ENCODE assay signal across 8 cellular contexts in the genomic region with DNA sequence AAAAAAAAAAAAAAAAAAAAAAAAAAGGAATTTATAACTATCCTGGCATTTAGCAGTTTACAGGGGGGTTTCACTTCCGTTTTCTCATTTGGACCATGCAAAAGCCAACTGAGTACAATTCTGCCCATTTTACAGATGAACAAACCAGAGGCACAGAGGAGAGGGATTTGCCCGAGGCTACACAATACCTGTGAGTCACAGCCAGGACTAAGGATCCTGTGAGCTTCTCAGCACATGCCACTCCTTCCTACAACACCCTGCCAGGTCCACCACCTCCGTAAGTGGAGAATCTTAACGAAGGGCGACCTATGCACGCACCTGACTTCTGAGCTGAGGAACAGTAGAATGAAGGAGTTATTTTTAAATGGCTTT.
DNase-seq lines count a peak whose midpoint lies in the region; TF ChIP-seq lines count a peak whose summit lies in the region.

No MANE protein-coding gene starts in this region.

- H3K4me3 Mint-ChIP-seq in CD4-positive, alpha-beta memory T cell, result peak overlapping the region; percentile 66 to 83 (median 81)

- peaks cover 9 to 15% (median 12%) of the 10 kb centered on the region in 4 donors for H3K4me1 Mint-ChIP-seq in CD4-positive, alpha-beta memory T cell

- no peak for DNase-seq in CD4-positive, alpha-beta memory T cell
- DNase-seq in RPMI8226 (peak; percentile 16), epithelial cell of prostate (ENCODE audit: low read depth, low spot score) (no peak), NCI-H1105 treated with DMSO at 0.1 percent for 48 hours (lab: John Stamatoyannopoulos, UW) (no peak), putamen (ENCODE audit: low spot score) (no peak), WERI-Rb-1 (no peak), NCI-H2029 treated with DMSO at 0.1 percent for 48 hours (lab: John Stamatoyannopoulos, UW) (no peak)

- no peaks in the 10 kb centered on the region for H3K27me3 Mint-ChIP-seq in CD4-positive, alpha-beta memory T cell

- peak overlapping the region; percentile 62 to 92 (median 86) for H3K27ac Mint-ChIP-seq in CD4-positive, alpha-beta memory T cell

- H3K27ac ChIP-seq in CD4-positive, alpha-beta memory T cell (ENCODE audit: low read depth, low read length), result peak overlapping the region; percentile 20
- peak overlapping the region; percentile 93 for H3K27ac ChIP-seq in epithelial cell of prostate
- H3K27ac ChIP-seq in parathyroid adenoma, result peak overlapping the region; percentile 70
- H3K27ac ChIP-seq in WERI-Rb-1, result no peak overlapping the region

- H3K4me3 ChIP-seq in CD4-positive, alpha-beta memory T cell (ENCODE audit: low read length in 2 of 2), result peak overlapping the region; percentile 34 to 66
- H3K4me3 ChIP-seq in parathyroid adenoma (ENCODE audit: low read depth, low read length), result peak overlapping the region; percentile 22
- H3K4me3 ChIP-seq in WERI-Rb-1 (ENCODE audit: low read depth, low read length), result no peak overlapping the region

- intact Hi-C loops in CD4-positive, alpha-beta memory T cell (cut with micrococcal nuclease), result loop anchor here (1.0 to 5.0 kb wide), 2 partner anchors 74 to 107 kb away; no protein-coding TSS in a partner anchor

- CTCF ChIA-PET in CD4-positive, alpha-beta memory T cell (lab: Charles Lee; ENCODE audit: partially characterized antibody), result interaction anchor here (1.2 to 1.9 kb wide), 4 partner anchors 76 to 108 kb away, joined by 4 to 10 read pairs (median 6); a partner anchor contains a TSS

- POLR2A ChIA-PET in CD4-positive, alpha-beta memory T cell (lab: Charles Lee; ENCODE audit: partially characterized antibody), result interaction anchor here (1.2 to 3.1 kb wide), 3 partner anchors 73 to 105 kb away, joined by 3 to 29 read pairs (median 6); a partner anchor contains a TSS

- no peaks in the 10 kb centered on the region for H3K27me3 ChIP-seq in CD4-positive, alpha-beta memory T cell (ENCODE audit: insufficient read depth, low read length)
- H3K27me3 ChIP-seq in parathyroid adenoma (ENCODE audit: control insufficient read depth, insufficient read depth, low read length) (no peaks in the 10 kb centered on the region), WERI-Rb-1 (ENCODE audit: insufficient read depth, low read depth, severe bottlenecking) (peaks cover 14% of the 10 kb centered on the region)

- H3K36me3 Mint-ChIP-seq in CD4-positive, alpha-beta memory T cell, result no peaks in the 10 kb centered on the region

- no peaks in the 10 kb centered on the region for H3K9me3 Mint-ChIP-seq in CD4-positive, alpha-beta memory T cell

- no peaks in the 10 kb centered on the region for H3K9me3 ChIP-seq in CD4-positive, alpha-beta memory T cell (ENCODE audit: control insufficient read depth in 1 of 2, low read length in 2 of 2)
- H3K9me3 ChIP-seq in parathyroid adenoma (ENCODE audit: control insufficient read depth, low read length) (no peaks in the 10 kb centered on the region), WERI-Rb-1 (ENCODE audit: severe bottlenecking) (no peaks in the 10 kb centered on the region)

- H2AFZ ChIP-seq in parathyroid adenoma, result peak overlapping the region; percentile 89

- H3K79me2 ChIP-seq in parathyroid adenoma, result no peaks in the 10 kb centered on the region

- TF ChIP-seq CTCF in parathyroid adenoma (IDR thresholded peaks at IDR 0.05) (no peak), WERI-Rb-1 (IDR thresholded peaks at IDR 0.05; ENCODE audit: low read depth, low read length) (no peak)

- peak overlapping the region; percentile 42 for H3K4me2 ChIP-seq in parathyroid adenoma (ENCODE audit: low read length)

- no peaks in the 10 kb centered on the region for H3K36me3 ChIP-seq in CD4-positive, alpha-beta memory T cell (ENCODE audit: insufficient read depth, low read length)
- H3K36me3 ChIP-seq in parathyroid adenoma (ENCODE audit: control insufficient read depth, insufficient read depth, low read length) (no peaks in the 10 kb centered on the region), WERI-Rb-1 (no peaks in the 10 kb centered on the region)

- H3K4me1 ChIP-seq in CD4-positive, alpha-beta memory T cell (ENCODE audit: insufficient read depth, low read length), result peaks cover 13% of the 10 kb centered on the region
- no peaks in the 10 kb centered on the region for H3K4me1 ChIP-seq in parathyroid adenoma

- no peak overlapping the region for H3K9ac ChIP-seq in parathyroid adenoma
